In the genomic region with DNA sequence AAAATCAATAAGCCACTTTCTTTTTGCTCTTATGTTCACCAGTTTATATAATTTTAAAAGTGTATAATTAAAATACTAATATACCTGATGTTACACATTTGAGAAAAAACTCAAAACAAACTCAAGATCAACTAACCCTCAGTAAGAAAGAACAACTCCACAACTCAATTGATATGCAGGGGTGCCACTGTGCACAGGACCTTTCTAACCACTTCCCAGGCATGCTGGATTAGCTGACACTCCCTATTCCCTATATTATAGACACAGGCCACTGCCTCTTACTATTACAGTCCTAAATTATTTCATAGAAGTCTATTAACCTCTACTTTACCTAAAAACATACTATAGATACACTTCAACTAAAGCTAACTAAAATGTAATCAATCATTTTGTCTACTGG, we compare ENCODE assay signal across 1 cellular context.
TF ChIP-seq lines count a peak whose summit lies in the region.

No MANE protein-coding gene starts in this region.

TF ChIP-seq in IMR-90, 13 proteins besides CTCF, POLR2A, EP300 and RAD21:
- TF ChIP-seq MAFK (IDR thresholded peaks at IDR 0.05; ENCODE audit: low read depth, low read length) (no peak), CHD1 (IDR thresholded peaks at IDR 0.05; ENCODE audit: low read depth, low read length) (no peak), CEBPB (IDR thresholded peaks at IDR 0.05; ENCODE audit: low read depth, low read length) (no peak), NFE2L2 (IDR thresholded peaks at IDR 0.05; ENCODE audit: low read depth, low read length) (no peak)
- TF ChIP-seq, protein P1, sequence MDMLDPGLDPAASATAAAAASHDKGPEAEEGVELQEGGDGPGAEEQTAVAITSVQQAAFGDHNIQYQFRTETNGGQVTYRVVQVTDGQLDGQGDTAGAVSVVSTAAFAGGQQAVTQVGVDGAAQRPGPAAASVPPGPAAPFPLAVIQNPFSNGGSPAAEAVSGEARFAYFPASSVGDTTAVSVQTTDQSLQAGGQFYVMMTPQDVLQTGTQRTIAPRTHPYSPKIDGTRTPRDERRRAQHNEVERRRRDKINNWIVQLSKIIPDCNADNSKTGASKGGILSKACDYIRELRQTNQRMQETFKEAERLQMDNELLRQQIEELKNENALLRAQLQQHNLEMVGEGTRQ (IDR thresholded peaks at IDR 0.05; ENCODE audit: low read depth, low read length), result no peak
